1 cellular context compared by ENCODE assay signal in genomic region chr2:236176417-236176816, GRCh38.
TF ChIP-seq lines count a peak whose summit lies in the region.

No MANE protein-coding gene starts in this region.

TF ChIP-seq in GM12878, 131 proteins besides CTCF, POLR2A, EP300 and RAD21 (continued from another document):
- TF ChIP-seq, protein P1, sequence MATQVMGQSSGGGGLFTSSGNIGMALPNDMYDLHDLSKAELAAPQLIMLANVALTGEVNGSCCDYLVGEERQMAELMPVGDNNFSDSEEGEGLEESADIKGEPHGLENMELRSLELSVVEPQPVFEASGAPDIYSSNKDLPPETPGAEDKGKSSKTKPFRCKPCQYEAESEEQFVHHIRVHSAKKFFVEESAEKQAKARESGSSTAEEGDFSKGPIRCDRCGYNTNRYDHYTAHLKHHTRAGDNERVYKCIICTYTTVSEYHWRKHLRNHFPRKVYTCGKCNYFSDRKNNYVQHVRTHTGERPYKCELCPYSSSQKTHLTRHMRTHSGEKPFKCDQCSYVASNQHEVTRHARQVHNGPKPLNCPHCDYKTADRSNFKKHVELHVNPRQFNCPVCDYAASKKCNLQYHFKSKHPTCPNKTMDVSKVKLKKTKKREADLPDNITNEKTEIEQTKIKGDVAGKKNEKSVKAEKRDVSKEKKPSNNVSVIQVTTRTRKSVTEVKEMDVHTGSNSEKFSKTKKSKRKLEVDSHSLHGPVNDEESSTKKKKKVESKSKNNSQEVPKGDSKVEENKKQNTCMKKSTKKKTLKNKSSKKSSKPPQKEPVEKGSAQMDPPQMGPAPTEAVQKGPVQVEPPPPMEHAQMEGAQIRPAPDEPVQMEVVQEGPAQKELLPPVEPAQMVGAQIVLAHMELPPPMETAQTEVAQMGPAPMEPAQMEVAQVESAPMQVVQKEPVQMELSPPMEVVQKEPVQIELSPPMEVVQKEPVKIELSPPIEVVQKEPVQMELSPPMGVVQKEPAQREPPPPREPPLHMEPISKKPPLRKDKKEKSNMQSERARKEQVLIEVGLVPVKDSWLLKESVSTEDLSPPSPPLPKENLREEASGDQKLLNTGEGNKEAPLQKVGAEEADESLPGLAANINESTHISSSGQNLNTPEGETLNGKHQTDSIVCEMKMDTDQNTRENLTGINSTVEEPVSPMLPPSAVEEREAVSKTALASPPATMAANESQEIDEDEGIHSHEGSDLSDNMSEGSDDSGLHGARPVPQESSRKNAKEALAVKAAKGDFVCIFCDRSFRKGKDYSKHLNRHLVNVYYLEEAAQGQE (IDR thresholded peaks at IDR 0.05; ENCODE audit: low read depth, low read length): no peak
- TF ChIP-seq, protein P2, sequence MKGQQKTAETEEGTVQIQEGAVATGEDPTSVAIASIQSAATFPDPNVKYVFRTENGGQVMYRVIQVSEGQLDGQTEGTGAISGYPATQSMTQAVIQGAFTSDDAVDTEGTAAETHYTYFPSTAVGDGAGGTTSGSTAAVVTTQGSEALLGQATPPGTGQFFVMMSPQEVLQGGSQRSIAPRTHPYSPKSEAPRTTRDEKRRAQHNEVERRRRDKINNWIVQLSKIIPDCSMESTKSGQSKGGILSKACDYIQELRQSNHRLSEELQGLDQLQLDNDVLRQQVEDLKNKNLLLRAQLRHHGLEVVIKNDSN (IDR thresholded peaks at IDR 0.05; ENCODE audit: borderline replicate concordance, extremely low read length, insufficient read depth, low read depth, low read length): no peak
- TF ChIP-seq NFIC (IDR thresholded peaks at IDR 0.05; ENCODE audit: low read depth, low read length) (no peak), CEBPB (IDR thresholded peaks at IDR 0.05; ENCODE audit: borderline replicate concordance in 1 of 2, low read depth in 2 of 2, low read length in 2 of 2) (no peak)
- TF ChIP-seq, protein P3, sequence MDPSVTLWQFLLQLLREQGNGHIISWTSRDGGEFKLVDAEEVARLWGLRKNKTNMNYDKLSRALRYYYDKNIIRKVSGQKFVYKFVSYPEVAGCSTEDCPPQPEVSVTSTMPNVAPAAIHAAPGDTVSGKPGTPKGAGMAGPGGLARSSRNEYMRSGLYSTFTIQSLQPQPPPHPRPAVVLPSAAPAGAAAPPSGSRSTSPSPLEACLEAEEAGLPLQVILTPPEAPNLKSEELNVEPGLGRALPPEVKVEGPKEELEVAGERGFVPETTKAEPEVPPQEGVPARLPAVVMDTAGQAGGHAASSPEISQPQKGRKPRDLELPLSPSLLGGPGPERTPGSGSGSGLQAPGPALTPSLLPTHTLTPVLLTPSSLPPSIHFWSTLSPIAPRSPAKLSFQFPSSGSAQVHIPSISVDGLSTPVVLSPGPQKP (IDR thresholded peaks at IDR 0.05; ENCODE audit: low read depth, low read length): no peak
